In genomic region chr11:2778630-2779498, GRCh38 we compare ENCODE assay signal across 10 cellular contexts.
DNase-seq lines count a peak whose midpoint lies in the region; ATAC-seq and TF ChIP-seq lines count a peak whose summit lies in the region.
"Had no signal": no experiment of that assay in that cellular context is flagged by ENCODE, and none has a peak within 500 bp of the region (broad histone marks: within the 10 kb centered on the region; RNA-seq: fewer than 3 reads in every experiment).

No MANE protein-coding gene starts in this region.

- H4K20me1 ChIP-seq in MM.1S (ENCODE audit: insufficient read depth, low read length): no peaks in the 10 kb centered on the region

- H3K4me2 ChIP-seq in MM.1S (ENCODE audit: low read depth, low read length): peak overlapping the region; percentile 86

- TF ChIP-seq CTCF in MM.1S (IDR thresholded peaks at IDR 0.05; ENCODE audit: low read length) (peak; percentile 34), WERI-Rb-1 (IDR thresholded peaks at IDR 0.05; ENCODE audit: low read depth, low read length) (no peak), foreskin fibroblast (IDR thresholded peaks at IDR 0.05; ENCODE audit: low read depth, low read length) (no peak)

- H3K27me3 ChIP-seq in MM.1S (replicated peaks; ENCODE audit: insufficient read depth, low read length) (no peaks in the 10 kb centered on the region), WERI-Rb-1 (ENCODE audit: insufficient read depth, low read depth, severe bottlenecking) (no peaks in the 10 kb centered on the region)

- H3K79me2 ChIP-seq in MM.1S (ENCODE audit: low read length): no peaks in the 10 kb centered on the region

- peaks cover 9% of the 10 kb centered on the region for H3K4me1 Mint-ChIP-seq in stimulated activated effector memory CD8-positive, alpha-beta T cell treated with anti-CD3 and anti-CD28 coated beads, Interleukin-12 subunit alpha, Interleukin-12 subunit beta, amount 100 ng/mL, for 72 hours

- H3K9me2 ChIP-seq in MM.1S (replicated peaks; ENCODE audit: insufficient read depth, low read length): no peaks in the 10 kb centered on the region

- H2AFZ ChIP-seq in MM.1S (ENCODE audit: low read length): peak overlapping the region; percentile 65

- peak; percentile 26 for DNase-seq in activated CD4-positive, CD25-positive, alpha-beta regulatory T cell treated with anti-CD3 and anti-CD28 coated beads, Interleukin-2, amount 50 U/mL, for 72 hours
- DNase-seq in activated CD4-positive, CD25-positive, alpha-beta regulatory T cell (lab: John Stamatoyannopoulos, UW): no peak
- peak; percentile 97 for DNase-seq in MM.1S
- DNase-seq in WERI-Rb-1: peak; percentile 14
- DNase-seq in foreskin fibroblast: peak; percentile 51 to 82
- peak in 49 of 56 donors; percentile 26 to 87 (median 63) for DNase-seq in nucleus accumbens (lab: John Stamatoyannopoulos, UW)
- DNase-seq in stimulated activated effector memory CD8-positive, alpha-beta T cell treated with anti-CD3 and anti-CD28 coated beads, Interleukin-12 subunit alpha, Interleukin-12 subunit beta, amount 100 ng/mL, for 72 hours (ENCODE audit: low spot score in 2 of 2): no peak

- no peak overlapping the region for H3K27ac Mint-ChIP-seq in stimulated activated effector memory CD8-positive, alpha-beta T cell treated with anti-CD3 and anti-CD28 coated beads, Interleukin-12 subunit alpha, Interleukin-12 subunit beta, amount 100 ng/mL, for 72 hours
- H3K27ac Mint-ChIP-seq: CD4-positive, alpha-beta T cell had no signal

- H3K36me3 ChIP-seq in MM.1S (replicated peaks; ENCODE audit: insufficient read depth, low read length) (no peaks in the 10 kb centered on the region), WERI-Rb-1 (no peaks in the 10 kb centered on the region)

- no peak for ATAC-seq in HG02840 (IDR thresholded peaks at IDR 0.05; ENCODE audit: low FRiP score, unreplicated experiment)
- ATAC-seq in stimulated activated effector memory CD8-positive, alpha-beta T cell treated with anti-CD3 and anti-CD28 coated beads, Interleukin-12 subunit alpha, Interleukin-12 subunit beta, amount 100 ng/mL, for 72 hours: no peak
- ATAC-seq: T-helper 17 cell had no signal

- H3K9me3 ChIP-seq in MM.1S (replicated peaks; ENCODE audit: insufficient read depth, low read length) (no peaks in the 10 kb centered on the region), WERI-Rb-1 (ENCODE audit: severe bottlenecking) (no peaks in the 10 kb centered on the region)

- H3F3A ChIP-seq in MM.1S (ENCODE audit: insufficient read depth, low read length): peaks cover 26% of the 10 kb centered on the region

- peak overlapping the region; percentile 100 for H3K27ac ChIP-seq in MM.1S (ENCODE audit: low read length)
- no peak overlapping the region for H3K27ac ChIP-seq in WERI-Rb-1

- no peak overlapping the region for H3K4me3 Mint-ChIP-seq in stimulated activated effector memory CD8-positive, alpha-beta T cell treated with anti-CD3 and anti-CD28 coated beads, Interleukin-12 subunit alpha, Interleukin-12 subunit beta, amount 100 ng/mL, for 72 hours
- H3K4me3 Mint-ChIP-seq: CD4-positive, alpha-beta T cell; T-helper 17 cell had no signal

- H3K4me3 ChIP-seq in MM.1S (ENCODE audit: low read length): peak overlapping the region; percentile 52
- no peak overlapping the region for H3K4me3 ChIP-seq in WERI-Rb-1 (ENCODE audit: low read depth, low read length)
- H3K4me3 ChIP-seq in foreskin fibroblast (ENCODE audit: low read depth in 1 of 2, low read length in 2 of 2): no peak overlapping the region

- peaks cover 69% of the 10 kb centered on the region for H3K4me1 ChIP-seq in MM.1S (ENCODE audit: low read length)

- no peaks in the 10 kb centered on the region for H3K9me3 Mint-ChIP-seq in stimulated activated effector memory CD8-positive, alpha-beta T cell treated with anti-CD3 and anti-CD28 coated beads, Interleukin-12 subunit alpha, Interleukin-12 subunit beta, amount 100 ng/mL, for 72 hours
- H3K9me3 Mint-ChIP-seq: CD4-positive, alpha-beta T cell had no signal

- no peaks in the 10 kb centered on the region for H3K36me3 Mint-ChIP-seq in stimulated activated effector memory CD8-positive, alpha-beta T cell treated with anti-CD3 and anti-CD28 coated beads, Interleukin-12 subunit alpha, Interleukin-12 subunit beta, amount 100 ng/mL, for 72 hours

- H3K9ac ChIP-seq in MM.1S (ENCODE audit: low read length): peak overlapping the region; percentile 96

Comparison
In these comparisons a context has a peak if more than half of its experiments do, and no peak if none do; other contexts are left out.
1. DNase-seq: peak in activated CD4-positive, CD25-positive, alpha-beta regulatory T cell treated with anti-CD3 and anti-CD28 coated beads, Interleukin-2, amount 50 U/mL, for 72 hours (single experiment), MM.1S (single experiment), WERI-Rb-1 (single experiment), foreskin fibroblast (2 of 2) and nucleus accumbens (49 of 56); none in activated CD4-positive, CD25-positive, alpha-beta regulatory T cell (0 of 4) and stimulated activated effector memory CD8-positive, alpha-beta T cell treated with anti-CD3 and anti-CD28 coated beads, Interleukin-12 subunit alpha, Interleukin-12 subunit beta, amount 100 ng/mL, for 72 hours (0 of 2).